Comparison of ENCODE assay signal across 28 cellular contexts in the genomic region with DNA sequence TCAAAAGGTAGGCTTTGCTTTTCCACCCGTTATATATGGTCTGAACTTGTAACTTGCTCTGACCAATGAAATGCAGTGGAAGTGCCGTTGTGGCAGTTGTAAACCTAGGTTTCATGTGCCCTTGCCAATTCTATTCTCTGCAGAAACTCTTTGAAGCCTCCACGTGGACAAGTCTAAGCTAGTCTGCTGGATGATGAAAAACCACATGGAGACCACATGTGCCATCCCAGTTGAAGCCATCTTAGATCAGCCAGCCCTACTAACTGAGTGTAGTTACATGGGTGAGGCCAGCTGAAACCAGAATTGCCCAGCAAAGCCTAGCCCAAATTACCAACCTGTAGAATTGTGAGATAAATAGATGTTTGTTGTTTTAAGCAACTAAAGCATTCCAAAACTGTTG.
"Had no signal": no experiment of that assay in that cellular context is flagged by ENCODE, and none has a peak within 500 bp of the region (broad histone marks: within the 10 kb centered on the region; RNA-seq: fewer than 3 reads in every experiment).

No MANE protein-coding gene starts in this region.

- DNase-seq: activated CD4-positive, alpha-beta memory T cell treated with anti-CD3 and anti-CD28 coated beads for 36 hours; activated CD4-positive, alpha-beta T cell treated with anti-CD3 and anti-CD28 coated beads, Interleukin-2, amount 10 ng/mL, durations not matched to agents 7 days and 5 days; activated CD4-positive, CD25-positive, alpha-beta regulatory T cell; activated CD8-positive, alpha-beta memory T cell treated with anti-CD3 and anti-CD28 coated beads for 24 hours; activated effector memory CD4-positive, alpha-beta T cell treated with anti-CD3 and anti-CD28 coated beads, Interleukin-2, amount 50 U/mL, for 16 hours; activated naive CD4-positive, alpha-beta T cell treated with Interleukin-2 at 50 U/mL for 16 hours; activated naive CD8-positive, alpha-beta T cell treated with anti-CD3 and anti-CD28 coated beads, Interleukin-2, amount 50 U/mL, for 24 hours; activated T-cell treated with anti-CD3 and anti-CD28 coated beads, Interleukin-2, amount 50 U/mL, for 4 hours; amniotic stem cell; body of pancreas; Kasumi-1; NCI-H1048; NCI-H146; NCI-H187 treated with DMSO at 0.1 percent for 48 hours; NCI-H2081 treated with DMSO at 0.1 percent for 48 hours; NCI-H2171; NCI-H2227 treated with DMSO at 0.1 percent for 48 hours; NCI-H446 treated with DMSO at 0.1 percent for 48 hours; NCI-H526; NCI-H774; NK-92 treated with Interleukin-12 subunit alpha and Interleukin-12 subunit beta, amount 100 ng/mL, for 24 hours; SIG-M5; T-cell; T1000 had no signal

- H3K4me1 ChIP-seq: ascending aorta, body of pancreas had no signal

- H3K9me3 ChIP-seq: body of pancreas had no signal

- FAIRE-seq: RCC 7860, TTC549 had no signal

- H3K27ac ChIP-seq: ascending aorta, body of pancreas had no signal

- ATAC-seq: activated naive CD4-positive, alpha-beta T cell treated with anti-CD3 and anti-CD28 coated beads, Interleukin-2, amount 50 U/mL, for 72 hours; activated naive CD8-positive, alpha-beta T cell treated with anti-CD3 and anti-CD28 coated beads, Interleukin-2, amount 50 U/mL, for 24 hours; activated T-cell treated with anti-CD3 and anti-CD28 coated beads, Interleukin-2, amount 50 U/mL, for 4 hours; body of pancreas; T-cell had no signal

- H3K4me3 ChIP-seq: ascending aorta, body of pancreas had no signal

- H3K27me3 ChIP-seq: ascending aorta, body of pancreas had no signal

- H3K36me3 ChIP-seq: ascending aorta had no signal
